Comparison of ENCODE assay signal across 10 cellular contexts in the genomic region with DNA sequence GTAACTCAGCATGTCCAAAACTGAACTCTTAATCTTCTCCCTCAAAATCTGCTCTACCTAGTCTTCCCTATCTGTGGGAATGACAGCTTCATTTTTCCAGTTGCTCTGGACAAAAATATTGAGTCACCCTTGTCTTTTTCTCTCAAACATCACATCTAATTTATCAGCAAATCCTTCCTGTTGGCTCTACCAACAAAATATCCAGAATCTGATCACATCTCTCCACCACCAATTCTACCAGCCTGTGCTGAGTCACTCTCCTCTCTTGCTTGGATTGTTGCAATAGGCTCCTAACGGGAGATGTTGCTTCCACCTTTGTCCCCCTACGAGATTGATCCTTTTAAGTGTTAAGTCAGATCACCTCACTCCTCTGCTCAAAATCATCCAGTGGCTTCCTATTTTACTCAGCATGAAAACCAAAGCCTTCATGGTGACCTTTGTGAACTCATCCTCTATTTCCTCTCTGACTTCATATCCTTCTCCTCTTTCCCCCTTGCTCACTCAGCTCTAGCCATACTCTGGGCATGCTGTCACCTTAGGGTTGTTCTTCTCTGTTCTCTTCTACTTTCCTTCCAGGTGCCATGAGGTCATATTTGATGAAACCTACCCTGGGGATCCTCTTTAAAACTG. TPM values are rescaled to one million over a fixed set of nuclear protein-coding genes. Genes with fewer than 3 reads are reported as not detected.
DNase-seq lines count a peak whose midpoint lies in the region; ATAC-seq and TF ChIP-seq lines count a peak whose summit lies in the region.
"Had no signal": no experiment of that assay in that cellular context is flagged by ENCODE, and none has a peak within 500 bp of the region (broad histone marks: within the 10 kb centered on the region; RNA-seq: fewer than 3 reads in every experiment).

No MANE protein-coding gene starts in this region.

- no peaks in the 10 kb centered on the region for H3K36me3 ChIP-seq in esophagus muscularis mucosa

- TF ChIP-seq EP300 in esophagus muscularis mucosa (IDR thresholded peaks at IDR 0.05): no peak

- H3K4me1 ChIP-seq in esophagus muscularis mucosa: peaks cover 2 to 7% (median 5%) of the 10 kb centered on the region in 4 donors

- intact Hi-C loops in esophagus muscularis mucosa (cut with DNase I): no loop called here

- H3K27ac ChIP-seq in esophagus muscularis mucosa (replicated peaks in 1 of 4): no peak overlapping the region

- DNase-seq in EH (ENCODE audit: low read depth) (peak; percentile 37), NOMO-1 treated with DMSO at 0.1 percent for 48 hours (lab: John Stamatoyannopoulos, UW; ENCODE audit: unreplicated experiment) (peak; percentile 20), epithelial cell of proximal tubule (ENCODE audit: low read depth) (peak; percentile 56), OCI-M2 (lab: John Stamatoyannopoulos, UW; ENCODE audit: unreplicated experiment) (no peak), anterior cingulate cortex (lab: John Stamatoyannopoulos, UW) (no peak), esophagus muscularis mucosa (ENCODE audit: extremely low spot score) (no peak), NAMALWA (ENCODE audit: low spot score) (no peak)
- DNase-seq: left ventricle myocardium superior, RPMI8226 had no signal

- no peak for TF ChIP-seq CTCF in epithelial cell of proximal tubule (conservative IDR thresholded peaks at IDR 0.05; ENCODE audit: low read depth, low read length)
- no peak for TF ChIP-seq CTCF in esophagus muscularis mucosa (IDR thresholded peaks at IDR 0.05)

- WGBS in esophagus muscularis mucosa: 56% methylated on average over 2 of the region's 2 CpGs

- H3K4me3 ChIP-seq in epithelial cell of proximal tubule (ENCODE audit: low read depth, low read length): no peak overlapping the region
- H3K4me3 ChIP-seq in esophagus muscularis mucosa: no peak overlapping the region

- H3K27me3 ChIP-seq in esophagus muscularis mucosa: peaks cover 0 to 63% (median 3%) of the 10 kb centered on the region in 4 donors

- peak; percentile 71 for ATAC-seq in GM21717 (IDR thresholded peaks at IDR 0.05; ENCODE audit: unreplicated experiment)
- ATAC-seq: left ventricle myocardium superior had no signal

- TF ChIP-seq POLR2A in esophagus muscularis mucosa (IDR thresholded peaks at IDR 0.05; ENCODE audit: low read depth): no peak

- peaks cover 0 to 9% (median 7%) of the 10 kb centered on the region in 4 donors for H3K9me3 ChIP-seq in esophagus muscularis mucosa

RNA-seq across cellular contexts. Expression of a gene that starts 21.5 kb away (rescaled TPM):
- total RNA-seq in epithelial cell of proximal tubule (65.6 and 82.2 TPM in 2 replicates), esophagus muscularis mucosa (10 to 100 TPM; 15.0 to 19.7 (median 18.4) TPM)

Comparison
In these comparisons a context has a peak if more than half of its experiments do, and no peak if none do; other contexts are left out.
1. DNase-seq: peak in EH (single experiment), NOMO-1 treated with DMSO at 0.1 percent for 48 hours (single experiment) and epithelial cell of proximal tubule (single experiment); none in OCI-M2 (single experiment), anterior cingulate cortex (0 of 58), esophagus muscularis mucosa (single experiment) and NAMALWA (single experiment).